7 cellular contexts compared by ENCODE assay signal in genomic region chr3:119702530-119703527, GRCh38. TPM values are rescaled to one million over a fixed set of nuclear protein-coding genes. Genes with fewer than 3 reads are reported as not detected.
DNase-seq lines count a peak whose midpoint lies in the region; ATAC-seq and TF ChIP-seq lines count a peak whose summit lies in the region.

CFAP91 (plus strand) TSS chr3:119703022; CDS start chr3:119703099, 77 bp downstream.

- no peaks in the 10 kb centered on the region for H3K9me3 Mint-ChIP-seq in endothelial cell (ENCODE audit: unreplicated experiment)

- peak within 1 kb of the TSS; percentile 79 for H3K4me3 Mint-ChIP-seq in endothelial cell (ENCODE audit: unreplicated experiment)

- H3K27ac Mint-ChIP-seq in endothelial cell (ENCODE audit: unreplicated experiment) = no peak within 1 kb of the TSS

- peak within 1 kb of the TSS; percentile 18 for H3K4me3 ChIP-seq in mesodermal cell (ENCODE audit: extremely low read depth, insufficient read depth, low read length, poor library complexity, severe bottlenecking)

- peaks cover 7% of the 10 kb centered on the region for H3K4me1 Mint-ChIP-seq in endothelial cell (ENCODE audit: unreplicated experiment)

- H3K4me1 ChIP-seq in mesodermal cell (ENCODE audit: control insufficient read depth, insufficient read depth, low read length, poor library complexity, severe bottlenecking) = no peaks in the 10 kb centered on the region

- no peaks in the 10 kb centered on the region for H3K9me3 ChIP-seq in mesodermal cell (ENCODE audit: control insufficient read depth, low read length)

- H3K27me3 Mint-ChIP-seq in endothelial cell (ENCODE audit: unreplicated experiment) = peaks cover 6% of the 10 kb centered on the region

- H3K36me3 Mint-ChIP-seq in endothelial cell (ENCODE audit: low read depth, unreplicated experiment) = peaks cover 4% of the 10 kb centered on the region

- no peaks in the 10 kb centered on the region for H3K36me3 ChIP-seq in mesodermal cell (ENCODE audit: control insufficient read depth, insufficient read depth, low read length)

- DNase-seq in NCI-H446 (lab: John Stamatoyannopoulos, UW) (peak; percentile 77 to 84), endothelial cell (ENCODE audit: low spot score) (peak; percentile 97)
- DNase-seq in activated CD8-positive, alpha-beta memory T cell treated with anti-CD3 and anti-CD28 coated beads, Interleukin-2, amount 50 U/mL, for 4 hours = peak; percentile 80
- peak; percentile 70 for DNase-seq in stimulated activated CD8-positive, alpha-beta memory T cell treated with anti-CD3 and anti-CD28 coated beads, Interleukin-12 subunit alpha, Interleukin-12 subunit beta, amount 100 ng/mL, for 1 hour (ENCODE audit: low read depth)

- peak within 1 kb of the TSS; percentile 24 for H3K27ac ChIP-seq in mesodermal cell (ENCODE audit: low read depth, low read length, severe bottlenecking)

- no peak for TF ChIP-seq CTCF in endothelial cell (IDR thresholded peaks at IDR 0.05; ENCODE audit: unreplicated experiment)

- ATAC-seq in GM18867 (IDR thresholded peaks at IDR 0.05; ENCODE audit: unreplicated experiment) = peak; percentile 89
- peak; percentile 72 for ATAC-seq in HG03064 (IDR thresholded peaks at IDR 0.05; ENCODE audit: low read depth, unreplicated experiment)

- 23 to 34% methylated on average over 52 of the region's 59 CpGs for WGBS in mesodermal cell (ENCODE audit: insufficient coverage in 2 of 2), 2 experiments

RNA-seq across cellular contexts. Expression of gene CFAP91, which starts in this region (rescaled TPM):
- 0.23 TPM for total RNA-seq in endothelial cell (ENCODE audit: unreplicated experiment)
- polyA plus RNA-seq in mesodermal cell (2013, experiment 1 of 2) = 2.8 TPM
- polyA plus RNA-seq in mesodermal cell (2013, experiment 2 of 2) = 1.5 TPM

Comparison
In these comparisons a context has a peak if more than half of its experiments do, and no peak if none do; other contexts are left out.
1. Peak in every context shown above with its lines: DNase-seq, ATAC-seq, H3K4me3 ChIP-seq and H3K27ac ChIP-seq.
2. Peak in DNase-seq in endothelial cell; RNA of the gene not detected or under 1 TPM.